In genomic region chr15:37053070-37053653, GRCh38 we compare ENCODE assay signal across 28 cellular contexts. TPM values are rescaled to one million over a fixed set of nuclear protein-coding genes. Genes with fewer than 3 reads are reported as not detected.
DNase-seq lines count a peak whose midpoint lies in the region; ATAC-seq, FAIRE-seq and TF ChIP-seq lines count a peak whose summit lies in the region.
"Had no signal": no experiment of that assay in that cellular context is flagged by ENCODE, and none has a peak within 500 bp of the region (broad histone marks: within the 10 kb centered on the region; RNA-seq: fewer than 3 reads in every experiment).

No MANE protein-coding gene starts in this region.

- FAIRE-seq in GM12892 (lab: Jason Lieb, UNC) (peak; percentile 69), RCC 7860 (lab: Jason Lieb, UNC) (peak; percentile 71)

- no peak overlapping the region for H3K4me3 ChIP-seq in choroid plexus epithelial cell (ENCODE audit: low read depth, low read length)
- H3K4me3 ChIP-seq: breast epithelium, coronary artery, GM23338, left lung, testis had no signal

- H3K27ac Mint-ChIP-seq in osteocyte (ENCODE audit: unreplicated experiment), result no peak overlapping the region
- H3K27ac Mint-ChIP-seq: activated naive CD8-positive, alpha-beta T cell treated with anti-CD3 and anti-CD28 coated beads, Interleukin-2, amount 50 U/mL, for 24 hours; effector memory CD8-positive, alpha-beta T cell; GM23338; stimulated activated naive CD8-positive, alpha-beta T cell treated with anti-CD3 and anti-CD28 coated beads, Interleukin-15, Interleukin-2, amounts not matched to agents 100 ng/mL and 50 ng/mL, for 24 hours had no signal

- H3K4me3 Mint-ChIP-seq in osteocyte (ENCODE audit: unreplicated experiment), result no peak overlapping the region
- H3K4me3 Mint-ChIP-seq: activated naive CD8-positive, alpha-beta T cell treated with anti-CD3 and anti-CD28 coated beads, Interleukin-2, amount 50 U/mL, for 24 hours; activated T-cell treated with anti-CD3 and anti-CD28 coated beads, Interleukin-2, amount 50 U/mL, for 4 hours; effector memory CD8-positive, alpha-beta T cell; GM23338; stimulated activated naive CD8-positive, alpha-beta T cell treated with anti-CD3 and anti-CD28 coated beads, Interleukin-15, Interleukin-2, amounts not matched to agents 100 ng/mL and 50 ng/mL, for 24 hours had no signal

- H3K9me3 Mint-ChIP-seq in osteocyte (ENCODE audit: unreplicated experiment), result no peaks in the 10 kb centered on the region
- H3K9me3 Mint-ChIP-seq: activated T-cell treated with anti-CD3 and anti-CD28 coated beads, Interleukin-2, amount 50 U/mL, for 4 hours; effector memory CD8-positive, alpha-beta T cell; GM23338; stimulated activated naive CD8-positive, alpha-beta T cell treated with anti-CD3 and anti-CD28 coated beads, Interleukin-15, Interleukin-2, amounts not matched to agents 100 ng/mL and 50 ng/mL, for 24 hours had no signal

- no peaks in the 10 kb centered on the region for H3K27me3 Mint-ChIP-seq in osteocyte (ENCODE audit: unreplicated experiment)
- H3K27me3 Mint-ChIP-seq: activated naive CD8-positive, alpha-beta T cell treated with anti-CD3 and anti-CD28 coated beads, Interleukin-2, amount 50 U/mL, for 24 hours; stimulated activated naive CD8-positive, alpha-beta T cell treated with anti-CD3 and anti-CD28 coated beads, Interleukin-15, Interleukin-2, amounts not matched to agents 100 ng/mL and 50 ng/mL, for 24 hours had no signal

- no peak for DNase-seq in GM12892 (ENCODE audit: insufficient read length)
- DNase-seq in RCC 7860 (ENCODE audit: low spot score), result peak; percentile 66
- DNase-seq in choroid plexus epithelial cell (ENCODE audit: low read depth), result peak; percentile 67
- peak; percentile 47 to 61 for DNase-seq in lung microvascular endothelial cell (ENCODE audit: low read depth in 2 of 2)
- DNase-seq in NCI-H2171 (lab: John Stamatoyannopoulos, UW), result no peak
- no peak for DNase-seq in OCI-M2 (lab: John Stamatoyannopoulos, UW; ENCODE audit: unreplicated experiment)
- no peak for DNase-seq in osteocyte (ENCODE audit: extremely low spot score, unreplicated experiment)
- DNase-seq: activated naive CD8-positive, alpha-beta T cell treated with anti-CD3 and anti-CD28 coated beads, Interleukin-2, amount 50 U/mL, for 24 hours; activated T-cell treated with anti-CD3 and anti-CD28 coated beads, Interleukin-2, amount 50 U/mL, for 4 hours; COR-L47; effector memory CD8-positive, alpha-beta T cell; erythroblast; foreskin keratinocyte; hippocampal formation; left lung; mesendoderm; NCI-H1436 treated with DMSO at 0.1 percent for 48 hours; NCI-H82; posterior cingulate gyrus; right cardiac atrium; stimulated activated CD4-positive, alpha-beta T cell treated with anti-CD3 and anti-CD28 coated beads, Interleukin-2, amount 100 ng/mL, for 24 hours; T-helper 1 cell; testis had no signal

- no peak for ATAC-seq in GM18502 (IDR thresholded peaks at IDR 0.05; ENCODE audit: poor library complexity, unreplicated experiment)
- ATAC-seq: activated naive CD8-positive, alpha-beta T cell treated with anti-CD3 and anti-CD28 coated beads, Interleukin-2, amount 50 U/mL, for 24 hours; activated T-cell treated with anti-CD3 and anti-CD28 coated beads, Interleukin-2, amount 50 U/mL, for 4 hours; effector memory CD8-positive, alpha-beta T cell; foreskin keratinocyte; GM23338; left lung; right cardiac atrium had no signal

- no peak for TF ChIP-seq CTCF in choroid plexus epithelial cell (conservative IDR thresholded peaks at IDR 0.05; ENCODE audit: low read depth, low read length)
- no peak for TF ChIP-seq CTCF in osteocyte (IDR thresholded peaks at IDR 0.05)

- H3K36me3 Mint-ChIP-seq in osteocyte (ENCODE audit: unreplicated experiment), result peaks cover 50% of the 10 kb centered on the region

- no peak for TF ChIP-seq POLR2A in GM12892 (IDR thresholded peaks at IDR 0.05; ENCODE audit: low read depth, low read length)

- peaks cover 27% of the 10 kb centered on the region for H3K4me1 Mint-ChIP-seq in osteocyte (ENCODE audit: unreplicated experiment)
- H3K4me1 Mint-ChIP-seq: activated naive CD8-positive, alpha-beta T cell treated with anti-CD3 and anti-CD28 coated beads, Interleukin-2, amount 50 U/mL, for 24 hours had no signal

RNA-seq across cellular contexts. Expression of gene MEIS2, which starts 47.2 kb away (rescaled TPM):
- polyA plus RNA-seq in GM12892 (2012; ENCODE audit: missing spikeins), result 18.5 TPM
- total RNA-seq in lung microvascular endothelial cell (16.6 and 17.3 TPM in 2 replicates), osteocyte (79.9 and 82.8 TPM in 2 replicates)
- total RNA-seq: GM23338 had no signal

Comparison
In these comparisons a context has a peak if more than half of its experiments do, and no peak if none do; other contexts are left out.
1. DNase-seq: peak in RCC 7860 (single experiment), choroid plexus epithelial cell (single experiment) and lung microvascular endothelial cell (2 of 2); none in GM12892 (single experiment), NCI-H2171 (single experiment), OCI-M2 (single experiment) and osteocyte (single experiment).